Comparison of ENCODE assay signal across 10 cellular contexts in genomic region chr20:48011025-48011424, GRCh38.
"Had no signal": no experiment of that assay in that cellular context is flagged by ENCODE, and none has a peak within 500 bp of the region (broad histone marks: within the 10 kb centered on the region; RNA-seq: fewer than 3 reads in every experiment).

No MANE protein-coding gene starts in this region.

- H3K9ac ChIP-seq: GM23248 had no signal

- H3K4me3 ChIP-seq: GM23248, K562 had no signal

- DNase-seq: GM23248, GOT3, H9, HCEC 1CT, HFFc6, Kasumi-1, KG1 had no signal

- H2AFZ ChIP-seq: GM23248 had no signal

- ATAC-seq: K562 had no signal

- FAIRE-seq: H54, K562 had no signal

- H3K27ac ChIP-seq: GM23248, HL-60 had no signal
